8 cellular contexts compared by ENCODE assay signal in the genomic region with DNA sequence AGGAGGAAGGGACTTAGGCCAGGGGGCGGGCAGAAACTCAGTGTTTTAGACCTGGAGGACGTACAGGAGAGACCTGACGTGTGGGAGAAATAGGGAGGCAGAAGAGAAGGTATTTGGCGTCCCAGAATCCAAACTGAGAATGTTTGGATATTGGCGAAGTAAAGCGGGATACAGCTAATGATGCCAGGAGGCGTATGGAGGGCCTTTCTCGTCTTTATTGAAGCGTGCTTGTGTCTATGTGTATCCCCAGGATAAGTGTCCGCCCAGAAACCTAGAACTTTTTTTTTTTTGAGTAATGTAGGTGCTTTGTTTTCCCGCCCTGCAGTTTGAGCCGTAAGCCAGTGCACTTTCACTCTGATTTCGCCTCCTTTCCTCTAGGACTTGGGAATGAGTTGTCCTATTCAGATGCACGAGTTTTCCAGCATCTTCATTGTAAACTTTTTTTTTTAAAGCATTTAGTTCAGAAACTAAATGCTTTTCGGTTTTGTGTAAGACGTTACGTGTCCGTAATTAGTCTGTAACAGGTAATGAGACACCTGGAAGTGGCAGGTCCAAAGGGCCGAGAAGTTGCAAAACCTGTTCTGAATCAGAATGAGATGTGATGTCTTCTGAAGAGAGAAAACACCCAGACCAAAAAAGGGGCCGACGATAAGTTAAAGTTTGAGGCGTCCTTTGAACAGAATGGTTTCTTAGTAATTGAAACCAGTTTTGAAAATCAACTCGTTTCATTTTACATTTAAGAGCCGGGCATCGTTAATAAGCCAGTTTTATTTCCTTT. TPM values are rescaled to one million over a fixed set of nuclear protein-coding genes. Genes with fewer than 3 reads are reported as not detected.
A peak's percentile ranks its signal among the peaks of the same experiment; 100 is the strongest.
DNase-seq lines count a peak whose midpoint lies in the region; ATAC-seq and TF ChIP-seq lines count a peak whose summit lies in the region.

No MANE protein-coding gene starts in this region.

- no peak for TF ChIP-seq CTCF in DND-41 (IDR thresholded peaks at IDR 0.05; ENCODE audit: borderline replicate concordance, extremely low read depth, low read length, poor library complexity, severe bottlenecking)
- no peak for TF ChIP-seq CTCF in mucosa of descending colon (IDR thresholded peaks at IDR 0.05)

- ATAC-seq in DND-41 (ENCODE audit: insufficient read depth, low read depth): peak; percentile 4; the same call in 2 of the 3 replicates
- peak; percentile 50 for ATAC-seq in GM19455 (IDR thresholded peaks at IDR 0.05; ENCODE audit: unreplicated experiment)
- peak; percentile 30 for ATAC-seq in HG03439 (IDR thresholded peaks at IDR 0.05; ENCODE audit: unreplicated experiment)
- peak; percentile 63 for ATAC-seq in mucosa of descending colon

- H2AFZ ChIP-seq in DND-41 (ENCODE audit: low read depth, low read length): peak overlapping the region; percentile 92

- H3K4me1 ChIP-seq in DND-41 (ENCODE audit: insufficient read depth, low read length) (peaks cover 35% of the 10 kb centered on the region), endocrine pancreas (ENCODE audit: control insufficient read depth, insufficient read depth, low read length) (peaks cover 11% of the 10 kb centered on the region), mucosa of descending colon (ENCODE audit: low read depth) (peaks cover 22% of the 10 kb centered on the region)

- peak overlapping the region; percentile 92 to 94 for H3K4me3 ChIP-seq in DND-41 (ENCODE audit: low read depth in 1 of 2, low read length in 2 of 2)
- peak overlapping the region; percentile 98 for H3K4me3 ChIP-seq in endocrine pancreas (ENCODE audit: control insufficient read depth, insufficient read depth, low read length)
- H3K4me3 ChIP-seq in mucosa of descending colon: peak overlapping the region; percentile 89

- H3K9ac ChIP-seq in DND-41 (ENCODE audit: low read depth, low read length) (peak overlapping the region; percentile 85), endocrine pancreas (ENCODE audit: control insufficient read depth, insufficient read depth, low read length) (peak overlapping the region; percentile 97)

- H3K4me2 ChIP-seq in DND-41 (ENCODE audit: insufficient read depth, low read length): peak overlapping the region; percentile 81

- no peaks in the 10 kb centered on the region for H3K9me3 ChIP-seq in DND-41 (ENCODE audit: insufficient read depth, low read length, severe bottlenecking)
- no peaks in the 10 kb centered on the region for H3K9me3 ChIP-seq in endocrine pancreas (ENCODE audit: control insufficient read depth, low read length)
- H3K9me3 ChIP-seq in mucosa of descending colon: no peaks in the 10 kb centered on the region

- H3K27me3 ChIP-seq in DND-41 (ENCODE audit: insufficient read depth, low read length, poor library complexity): no peaks in the 10 kb centered on the region
- no peaks in the 10 kb centered on the region for H3K27me3 ChIP-seq in endocrine pancreas (ENCODE audit: control insufficient read depth, insufficient read depth, low read length)

- peak overlapping the region; percentile 90 for H3K27ac ChIP-seq in DND-41 (ENCODE audit: low read length)

- peaks cover 28% of the 10 kb centered on the region for H4K20me1 ChIP-seq in DND-41 (ENCODE audit: insufficient read depth, low read length)

- H3K79me2 ChIP-seq in DND-41 (ENCODE audit: insufficient read depth, low read length): peaks cover 71% of the 10 kb centered on the region

- DNase-seq in DND-41 (no peak), RPMI7951 (ENCODE audit: low read depth) (peak; percentile 37), mucosa of descending colon (peak in 2 of 3 donors; percentile 44 to 87), GM19240 (ENCODE audit: insufficient read length, low spot score) (no peak), occipital lobe (lab: John Stamatoyannopoulos, UW) (no peak)

- H3K36me3 ChIP-seq in DND-41 (ENCODE audit: insufficient read depth, low read length) (peaks cover 4% of the 10 kb centered on the region; the same call in 1 of the 2 replicates), endocrine pancreas (ENCODE audit: control insufficient read depth, insufficient read depth, low read length) (no peaks in the 10 kb centered on the region), mucosa of descending colon (ENCODE audit: low read depth) (no peaks in the 10 kb centered on the region)

- intact Hi-C loops in mucosa of descending colon (cut with DNase I, micrococcal nuclease): no loop called here

RNA-seq across cellular contexts. Expression of a gene that starts 0.7 kb away (rescaled TPM):
- 19.6 and 23.7 TPM in 2 replicates for total RNA-seq in RPMI7951 (2014; rRNA removed; shearing (Covaris generic))
- total RNA-seq in mucosa of descending colon: 10 to 100 TPM; 13.8 to 19.3 (median 14.5) TPM
- total RNA-seq in occipital lobe: 91.7 TPM

RNA-seq across cellular contexts. Expression of a gene that starts 8.6 kb away (rescaled TPM):
- total RNA-seq in RPMI7951 (2014; rRNA removed; shearing (Covaris generic)): 9.6 and 10.0 TPM in 2 replicates
- total RNA-seq in mucosa of descending colon: 10 to 100 TPM; 10.2 to 21.1 (median 13.6) TPM
- 42.3 TPM for total RNA-seq in occipital lobe

Comparison
In these comparisons a context has a peak if more than half of its experiments do, and no peak if none do; other contexts are left out.
1. ATAC-seq: peak in every context shown above with its lines; median percentile 63 in mucosa of descending colon; 50 in GM19455; 30 in HG03439; 4 in DND-41.
2. DNase-seq: peak in RPMI7951 (single experiment) and mucosa of descending colon (2 of 3); none in DND-41 (single experiment), GM19240 (single experiment) and occipital lobe (single experiment).
3. Peak in every context shown above with its lines, with median percentiles within 50 percentile points of each other: H3K4me3 ChIP-seq.